ENCODE assay signal across 10 cellular contexts in genomic region chr7:80087051-80087767, GRCh38. TPM values are rescaled to one million over a fixed set of nuclear protein-coding genes. Genes with fewer than 3 reads are reported as not detected.
A peak's percentile ranks its signal among the peaks of the same experiment; 100 is the strongest.
DNase-seq lines count a peak whose midpoint lies in the region; ATAC-seq and TF ChIP-seq lines count a peak whose summit lies in the region.
"Had no signal": no experiment of that assay in that cellular context is flagged by ENCODE, and none has a peak within 500 bp of the region (broad histone marks: within the 10 kb centered on the region; RNA-seq: fewer than 3 reads in every experiment).

No MANE protein-coding gene starts in this region.

- H3K27ac ChIP-seq in tibial nerve, result peak overlapping the region; percentile 34 to 79 (median 58)
- H3K27ac ChIP-seq: left ventricle myocardium inferior, parathyroid adenoma had no signal

- H3K36me3 ChIP-seq in tibial nerve, result no peaks in the 10 kb centered on the region
- H3K36me3 ChIP-seq: left ventricle myocardium inferior had no signal

- H3K36me3 Mint-ChIP-seq in HFFc6 (ENCODE audit: low read depth), result peaks cover 7% of the 10 kb centered on the region; the same call in 1 of the 2 replicates
- no peaks in the 10 kb centered on the region for H3K36me3 Mint-ChIP-seq in activated CD4-positive, alpha-beta T cell treated with anti-CD3 and anti-CD28 coated beads for 36 hours (ENCODE audit: low read depth)
- H3K36me3 Mint-ChIP-seq: activated naive CD8-positive, alpha-beta T cell treated with anti-CD3 and anti-CD28 coated beads, Interleukin-2, amount 10 ng/mL, durations not matched to agents 7 days and 5 days had no signal

- no peak for ATAC-seq in activated CD4-positive, alpha-beta T cell treated with anti-CD3 and anti-CD28 coated beads for 36 hours

- TF ChIP-seq CTCF in HFFc6 (IDR thresholded peaks at IDR 0.05) (no peak), astrocyte of the cerebellum (IDR thresholded peaks at IDR 0.05; ENCODE audit: low read depth, low read length, missing control alignments) (no peak), tibial nerve (IDR thresholded peaks at IDR 0.05) (no peak)

- DNase-seq in HFFc6 (peak; percentile 54), astrocyte of the cerebellum (ENCODE audit: low read depth) (peak; percentile 84), iris pigment epithelial cell (ENCODE audit: low read depth) (peak; percentile 92), tibial nerve (ENCODE audit: low spot score in 2 of 2) (no peak), OCI-M1 (lab: John Stamatoyannopoulos, UW) (no peak), NCI-H446 treated with DMSO at 0.1 percent for 48 hours (lab: John Stamatoyannopoulos, UW) (no peak)
- DNase-seq in activated CD4-positive, alpha-beta T cell treated with anti-CD3 and anti-CD28 coated beads for 36 hours, result no peak
- DNase-seq: activated naive CD8-positive, alpha-beta T cell treated with anti-CD3 and anti-CD28 coated beads, Interleukin-2, amount 10 ng/mL, durations not matched to agents 7 days and 5 days; left ventricle myocardium inferior had no signal

- CTCF ChIA-PET in activated CD4-positive, alpha-beta T cell treated with anti-CD3 and anti-CD28 coated beads for 36 hours (lab: Charles Lee), result interaction anchor here (0.7 to 1.0 kb wide), 2 partner anchors 9 to 554 kb away, joined by 3 read pairs; no protein-coding TSS in a partner anchor

- intact Hi-C loops in activated CD4-positive, alpha-beta T cell treated with anti-CD3 and anti-CD28 coated beads for 36 hours (cut with DNase I, micrococcal nuclease), result no loop called here

- H3K4me1 ChIP-seq in tibial nerve, result peaks cover 0 to 29% (median 9%) of the 10 kb centered on the region in 4 donors
- H3K4me1 ChIP-seq: left ventricle myocardium inferior, parathyroid adenoma had no signal

- H3K27me3 Mint-ChIP-seq in HFFc6 (ENCODE audit: insufficient read depth), result no peaks in the 10 kb centered on the region; the same call in 1 of the 2 replicates
- no peaks in the 10 kb centered on the region for H3K27me3 Mint-ChIP-seq in activated CD4-positive, alpha-beta T cell treated with anti-CD3 and anti-CD28 coated beads for 36 hours
- H3K27me3 Mint-ChIP-seq: activated naive CD8-positive, alpha-beta T cell treated with anti-CD3 and anti-CD28 coated beads, Interleukin-2, amount 10 ng/mL, durations not matched to agents 7 days and 5 days had no signal

- POLR2A ChIA-PET in activated CD4-positive, alpha-beta T cell treated with anti-CD3 and anti-CD28 coated beads for 36 hours (lab: Charles Lee), result no interaction called here

- peak overlapping the region; percentile 79 for H3K27ac Mint-ChIP-seq in HFFc6
- no peak overlapping the region for H3K27ac Mint-ChIP-seq in activated CD4-positive, alpha-beta T cell treated with anti-CD3 and anti-CD28 coated beads for 36 hours
- H3K27ac Mint-ChIP-seq: activated naive CD8-positive, alpha-beta T cell treated with anti-CD3 and anti-CD28 coated beads, Interleukin-2, amount 10 ng/mL, durations not matched to agents 7 days and 5 days had no signal

- no peaks in the 10 kb centered on the region for H3K9me3 Mint-ChIP-seq in HFFc6
- H3K9me3 Mint-ChIP-seq in activated CD4-positive, alpha-beta T cell treated with anti-CD3 and anti-CD28 coated beads for 36 hours (ENCODE audit: low read depth), result no peaks in the 10 kb centered on the region
- H3K9me3 Mint-ChIP-seq: activated naive CD8-positive, alpha-beta T cell treated with anti-CD3 and anti-CD28 coated beads, Interleukin-2, amount 10 ng/mL, durations not matched to agents 7 days and 5 days had no signal

- no peak overlapping the region for H3K4me3 ChIP-seq in astrocyte of the cerebellum (ENCODE audit: low read depth, low read length)
- H3K4me3 ChIP-seq in tibial nerve, result no peak overlapping the region
- H3K4me3 ChIP-seq: left ventricle myocardium inferior had no signal

- no peak for TF ChIP-seq EP300 in tibial nerve (IDR thresholded peaks at IDR 0.05)

- in situ Hi-C loops in astrocyte of the cerebellum (cut with HindIII; ENCODE audit: low sequenced_read_pairs), result no loop called here

- 39 to 47% methylated on average over 11 of the region's 11 CpGs for WGBS in tibial nerve, 2 donors

- no peak for TF ChIP-seq POLR2A in tibial nerve (IDR thresholded peaks at IDR 0.05)

- H3K27me3 ChIP-seq in tibial nerve, result no peaks in the 10 kb centered on the region

- H3K4me1 Mint-ChIP-seq in HFFc6 (ENCODE audit: low read depth), result no peaks in the 10 kb centered on the region
- H3K4me1 Mint-ChIP-seq in activated CD4-positive, alpha-beta T cell treated with anti-CD3 and anti-CD28 coated beads for 36 hours, result no peaks in the 10 kb centered on the region
- H3K4me1 Mint-ChIP-seq: activated naive CD8-positive, alpha-beta T cell treated with anti-CD3 and anti-CD28 coated beads, Interleukin-2, amount 10 ng/mL, durations not matched to agents 7 days and 5 days had no signal

- peak overlapping the region; percentile 65; the same call in 1 of the 2 replicates for H3K4me3 Mint-ChIP-seq in HFFc6
- no peak overlapping the region for H3K4me3 Mint-ChIP-seq in activated CD4-positive, alpha-beta T cell treated with anti-CD3 and anti-CD28 coated beads for 36 hours
- H3K4me3 Mint-ChIP-seq: activated naive CD8-positive, alpha-beta T cell treated with anti-CD3 and anti-CD28 coated beads, Interleukin-2, amount 10 ng/mL, durations not matched to agents 7 days and 5 days had no signal

- H3K9me3 ChIP-seq in tibial nerve, result no peaks in the 10 kb centered on the region

RNA-seq across cellular contexts. Expression of gene GNAI1, which starts 47.4 kb away (rescaled TPM):
- total RNA-seq in HFFc6 (2021; fragmentation: NEBNext Ultra II Directional; extraction: Animal tissue kit (Norgen Biotek cat#: 25700)), result 10 to 100 TPM; 58.8 to 70.9 (median 66.4) TPM
- total RNA-seq in tibial nerve, result 10 to 100 TPM; 29.4 to 78.5 (median 35.5) TPM
- 1 to 10 TPM; 3.6 to 4.1 TPM for total RNA-seq in activated CD4-positive, alpha-beta T cell treated with anti-CD3 and anti-CD28 coated beads for 36 hours

Comparison
In these comparisons a context has a peak if more than half of its experiments do, and no peak if none do; other contexts are left out.
1. DNase-seq: peak in HFFc6 (single experiment), astrocyte of the cerebellum (single experiment) and iris pigment epithelial cell (single experiment); none in tibial nerve (0 of 2), activated CD4-positive, alpha-beta T cell treated with anti-CD3 and anti-CD28 coated beads for 36 hours (single experiment), OCI-M1 (single experiment) and NCI-H446 treated with DMSO at 0.1 percent for 48 hours (single experiment).
2. RNA of gene GNAI1, which starts 47.4 kb away (total RNA-seq): 58.8 to 70.9 TPM in HFFc6 and 29.4 to 78.5 TPM in tibial nerve; 3.6 to 4.1 TPM in activated CD4-positive, alpha-beta T cell treated with anti-CD3 and anti-CD28 coated beads for 36 hours; every median in the first group is over 4 times any median in the second.